ENCODE assay signal across 12 cellular contexts in genomic region chr17:29847118-29847517, GRCh38.
DNase-seq lines count a peak whose midpoint lies in the region; ATAC-seq and TF ChIP-seq lines count a peak whose summit lies in the region.
"Had no signal": no experiment of that assay in that cellular context is flagged by ENCODE, and none has a peak within 500 bp of the region (broad histone marks: within the 10 kb centered on the region; RNA-seq: fewer than 3 reads in every experiment).

No MANE protein-coding gene starts in this region.

- no peak for ATAC-seq in right cardiac atrium
- ATAC-seq: HepG2 had no signal

- DNase-seq in cardiac muscle cell (ENCODE audit: low read depth in 1 of 2, low spot score in 1 of 2) (peak in 1 of 2 donors; percentile 41), right cardiac atrium (no peak), Karpas-422 (no peak), nephron progenitor cell (no peak), type B pancreatic cell (ENCODE audit: extremely low spot score, unreplicated experiment) (no peak), spleen (no peak), hypothalamus (lab: John Stamatoyannopoulos, UW) (no peak)
- DNase-seq: ACHN; CD4-positive, CD25-positive, alpha-beta regulatory T cell; HCEC 1CT had no signal

- H3K36me3 Mint-ChIP-seq in nephron progenitor cell (ENCODE audit: low read depth) (peaks cover 19% of the 10 kb centered on the region), type B pancreatic cell (no peaks in the 10 kb centered on the region)

- H3K9me3 ChIP-seq in cardiac muscle cell (ENCODE audit: low read depth), result no peaks in the 10 kb centered on the region
- no peaks in the 10 kb centered on the region for H3K9me3 ChIP-seq in right cardiac atrium (ENCODE audit: control insufficient read depth, low read length)
- no peaks in the 10 kb centered on the region for H3K9me3 ChIP-seq in Karpas-422 (ENCODE audit: low read length)
- no peaks in the 10 kb centered on the region for H3K9me3 ChIP-seq in spleen
- H3K9me3 ChIP-seq: BLaER1 treated with 17β-estradiol and CSF1 and Interleukin-3, amounts not matched to agents 10 nM and 100 nM had no signal

- 65% methylated on average over 3 of the region's 3 CpGs for WGBS in right cardiac atrium
- 92 to 97% (median 94%) methylated on average over 3 of the region's 3 CpGs for WGBS in spleen, 5 donors

- H3K9me3 Mint-ChIP-seq in nephron progenitor cell (no peaks in the 10 kb centered on the region), type B pancreatic cell (no peaks in the 10 kb centered on the region)
- H3K9me3 Mint-ChIP-seq: CD4-positive, CD25-positive, alpha-beta regulatory T cell had no signal

- H3K9ac ChIP-seq in Karpas-422 (ENCODE audit: low read length), result no peak overlapping the region
- H3K9ac ChIP-seq: BLaER1 treated with 17β-estradiol and CSF1 and Interleukin-3, amounts not matched to agents 10 nM and 100 nM had no signal

- no peak overlapping the region for H3K4me3 Mint-ChIP-seq in nephron progenitor cell
- no peak overlapping the region for H3K4me3 Mint-ChIP-seq in type B pancreatic cell
- H3K4me3 Mint-ChIP-seq: CD4-positive, CD25-positive, alpha-beta regulatory T cell had no signal

- H4K20me1 ChIP-seq in Karpas-422 (ENCODE audit: insufficient read depth, low read depth, low read length), result no peaks in the 10 kb centered on the region

- H3K4me3 ChIP-seq in cardiac muscle cell, result no peak overlapping the region
- no peak overlapping the region for H3K4me3 ChIP-seq in right cardiac atrium (ENCODE audit: low read length)
- H3K4me3 ChIP-seq in Karpas-422 (ENCODE audit: low read length), result no peak overlapping the region
- no peak overlapping the region for H3K4me3 ChIP-seq in spleen
- H3K4me3 ChIP-seq: BLaER1 treated with 17β-estradiol and CSF1 and Interleukin-3, amounts not matched to agents 10 nM and 100 nM had no signal

- H3K27me3 Mint-ChIP-seq in nephron progenitor cell (ENCODE audit: low read depth, poor library complexity) (peaks cover 5% of the 10 kb centered on the region), type B pancreatic cell (no peaks in the 10 kb centered on the region)

- intact Hi-C loops in right cardiac atrium (cut with DNase I) (no loop called here), spleen (cut with DNase I; ENCODE audit: low total_unique reads) (no loop called here)

- no peak overlapping the region for H2AFZ ChIP-seq in Karpas-422 (ENCODE audit: low read length)

- H3K27ac Mint-ChIP-seq in nephron progenitor cell, result peak overlapping the region; percentile 96
- H3K27ac Mint-ChIP-seq in type B pancreatic cell, result peak overlapping the region; percentile 45
- H3K27ac Mint-ChIP-seq: CD4-positive, CD25-positive, alpha-beta regulatory T cell had no signal

- H3K4me2 ChIP-seq in Karpas-422 (ENCODE audit: low read depth, low read length, poor library complexity, severe bottlenecking), result no peak overlapping the region
- H3K4me2 ChIP-seq: BLaER1 treated with 17β-estradiol and CSF1 and Interleukin-3, amounts not matched to agents 10 nM and 100 nM had no signal

- H3K4me1 Mint-ChIP-seq in nephron progenitor cell (peaks cover 29% of the 10 kb centered on the region), type B pancreatic cell (ENCODE audit: unreplicated experiment) (peaks cover 36% of the 10 kb centered on the region)

- TF ChIP-seq POLR2A in spleen (IDR thresholded peaks at IDR 0.05), result no peak

- TF ChIP-seq CTCF in cardiac muscle cell (IDR thresholded peaks at IDR 0.05; ENCODE audit: low read depth, low read length), result no peak
- no peak for TF ChIP-seq CTCF in nephron progenitor cell (IDR thresholded peaks at IDR 0.05)
- no peak for TF ChIP-seq CTCF in type B pancreatic cell (conservative IDR thresholded peaks at IDR 0.05)
- no peak for TF ChIP-seq CTCF in spleen (IDR thresholded peaks at IDR 0.05 in 8 of 11, conservative IDR thresholded peaks at IDR 0.05 in 3 of 11)

- peaks cover 81% of the 10 kb centered on the region for H3K79me2 ChIP-seq in Karpas-422 (ENCODE audit: low read length)

- H3K4me1 ChIP-seq in cardiac muscle cell (ENCODE audit: low read depth) (peaks cover 63% of the 10 kb centered on the region), right cardiac atrium (ENCODE audit: control insufficient read depth, insufficient read depth, low read length) (peaks cover 7% of the 10 kb centered on the region), Karpas-422 (ENCODE audit: low read length) (peaks cover 45% of the 10 kb centered on the region), spleen (peaks cover 0 to 22% (median 4%) of the 10 kb centered on the region in 6 donors)

- no peaks in the 10 kb centered on the region for H3K36me3 ChIP-seq in cardiac muscle cell
- 0 out of 2 replicates have a peak, but pooled peaks cover 3% of the 10 kb centered on the region for H3K36me3 ChIP-seq in Karpas-422 (ENCODE audit: insufficient read depth, low read length)
- peaks cover 0 to 34% (median 2%) of the 10 kb centered on the region in 6 donors for H3K36me3 ChIP-seq in spleen

- H3K27me3 ChIP-seq in cardiac muscle cell (no peaks in the 10 kb centered on the region), right cardiac atrium (ENCODE audit: control insufficient read depth, insufficient read depth) (no peaks in the 10 kb centered on the region), Karpas-422 (ENCODE audit: low read length) (no peaks in the 10 kb centered on the region), spleen (replicated peaks in 1 of 7) (no peaks in the 10 kb centered on the region)
- H3K27me3 ChIP-seq: BLaER1 treated with 17β-estradiol and CSF1 and Interleukin-3, amounts not matched to agents 10 nM and 100 nM had no signal

- H3K27ac ChIP-seq in cardiac muscle cell (peak overlapping the region; percentile 98), right cardiac atrium (ENCODE audit: low read length) (no peak overlapping the region), Karpas-422 (ENCODE audit: low read length) (0 out of 2 replicates have a peak overlapping the region, but pooled peaks have one; percentile 2), spleen (no peak overlapping the region)
- H3K27ac ChIP-seq: BLaER1 treated with 17β-estradiol and CSF1 and Interleukin-3, amounts not matched to agents 10 nM and 100 nM had no signal

- H3K9me2 ChIP-seq in Karpas-422 (replicated peaks; ENCODE audit: insufficient read depth, low read length), result no peaks in the 10 kb centered on the region

Comparison
In these comparisons a context has a peak if more than half of its experiments do, and no peak if none do; other contexts are left out.
1. H3K27ac ChIP-seq: peak in cardiac muscle cell (single experiment) and Karpas-422 (single experiment); none in right cardiac atrium (single experiment) and spleen (0 of 8).